17 cellular contexts compared by ENCODE assay signal in genomic region chr10:71331736-71332135, GRCh38.
"Had no signal": no experiment of that assay in that cellular context is flagged by ENCODE, and none has a peak within 500 bp of the region (broad histone marks: within the 10 kb centered on the region; RNA-seq: fewer than 3 reads in every experiment).

No MANE protein-coding gene starts in this region.

- H3K27me3 ChIP-seq: brain microvascular endothelial cell, upper lobe of right lung had no signal

- H3K4me1 ChIP-seq: psoas muscle had no signal

- H3K4me3 ChIP-seq: psoas muscle, upper lobe of right lung had no signal

- H3K9me3 ChIP-seq: psoas muscle, upper lobe of right lung had no signal

- H3K36me3 ChIP-seq: brain microvascular endothelial cell had no signal

- H3K27ac ChIP-seq: brain microvascular endothelial cell, psoas muscle, upper lobe of right lung had no signal

- ATAC-seq: activated CD8-positive, alpha-beta memory T cell treated with anti-CD3 and anti-CD28 coated beads, Interleukin-2, amount 10 ng/mL, durations not matched to agents 7 days and 5 days; activated naive CD4-positive, alpha-beta T cell treated with anti-CD3 and anti-CD28 coated beads, Interleukin-2, amount 50 U/mL, for 72 hours; psoas muscle; sciatic nerve; upper lobe of right lung had no signal

- DNase-seq: activated CD4-positive, alpha-beta T cell treated with anti-CD3 and anti-CD28 coated beads for 1 hour; activated CD4-positive, alpha-beta T cell treated with anti-CD3 and anti-CD28 coated beads, Interleukin-2, amount 50 U/mL, for 48 hours; activated CD8-positive, alpha-beta memory T cell treated with anti-CD3 and anti-CD28 coated beads, Interleukin-2, amount 10 ng/mL, durations not matched to agents 7 days and 5 days; activated effector memory CD4-positive, alpha-beta T cell treated with anti-CD3 and anti-CD28 coated beads, Interleukin-2, amount 50 U/mL, for 16 hours; activated T-cell treated with anti-CD3 and anti-CD28 coated beads, Interleukin-2, amount 50 U/mL, for 24 hours; amygdala; brain microvascular endothelial cell; dermis blood vessel endothelial cell; erythroblast; hippocampal formation; mesendoderm; psoas muscle; stimulated activated CD4-positive, alpha-beta T cell treated with anti-CD3 and anti-CD28 coated beads, Interleukin-2, amount 100 ng/mL, for 24 hours; stimulated activated naive CD4-positive, alpha-beta T cell treated with Interleukin-2 at 50 U/mL for 16 hours; upper lobe of right lung had no signal
